2 cellular contexts compared by ENCODE assay signal in genomic region chr17:9696279-9697044, GRCh38.
TF ChIP-seq lines count a peak whose summit lies in the region.

No MANE protein-coding gene starts in this region.

TF ChIP-seq in GM23338, 12 proteins besides CTCF, POLR2A, EP300 and RAD21 (continued from another document):
- TF ChIP-seq REST (IDR thresholded peaks at IDR 0.05; ENCODE audit: unreplicated experiment) (no peak), ZNF462 (CRISPR knock-in tag; IDR thresholded peaks at IDR 0.05) (no peak), EZH2 (IDR thresholded peaks at IDR 0.05; ENCODE audit: low read depth, unreplicated experiment) (no peak), JUNB (IDR thresholded peaks at IDR 0.05; ENCODE audit: unreplicated experiment) (no peak)

TF ChIP-seq in WTC11, 78 proteins besides CTCF, POLR2A, EP300 and RAD21 (continued from another document):
- TF ChIP-seq AR (CRISPR knock-in tag; IDR thresholded peaks at IDR 0.05), result no peak
TF ChIP-seq in WTC11: peak in this region for 0.
